In genomic region chr20:35238746-35239145, GRCh38 we compare ENCODE assay signal across 33 cellular contexts. TPM values are rescaled to one million over a fixed set of nuclear protein-coding genes. Genes with fewer than 3 reads are reported as not detected.
"Had no signal": no experiment of that assay in that cellular context is flagged by ENCODE, and none has a peak within 500 bp of the region (broad histone marks: within the 10 kb centered on the region; RNA-seq: fewer than 3 reads in every experiment).

No MANE protein-coding gene starts in this region.

- H3K36me3 Mint-ChIP-seq: neural progenitor cell had no signal

- H3K4me1 Mint-ChIP-seq: nephron progenitor cell had no signal

- H3K9me3 ChIP-seq: left lung, lower lobe of right lung, ovary, right atrium auricular region, right lobe of liver, suprapubic skin, thoracic aorta, tibial artery, upper lobe of right lung, uterus had no signal

- H3K27ac ChIP-seq: lower lobe of right lung, neural progenitor cell, ovary, right atrium auricular region, right lobe of liver, suprapubic skin, thoracic aorta, tibial artery, upper lobe of right lung, uterus had no signal

- H3K4me3 Mint-ChIP-seq: naive thymus-derived CD8-positive, alpha-beta T cell; nephron progenitor cell; neural progenitor cell; stimulated activated naive CD8-positive, alpha-beta T cell treated with anti-CD3 and anti-CD28 coated beads, Interleukin-15, Interleukin-2, amounts not matched to agents 100 ng/mL and 50 ng/mL, for 24 hours had no signal

- H3K4me1 ChIP-seq: lower lobe of right lung, neural progenitor cell, right atrium auricular region, right lobe of liver, suprapubic skin, tibial artery, upper lobe of right lung, uterus had no signal

- FAIRE-seq: islet of Langerhans, kidney had no signal

- H3K27me3 ChIP-seq: left lung, neural progenitor cell, ovary, right atrium auricular region, right lobe of liver, suprapubic skin, tibial artery, upper lobe of right lung, uterus had no signal

- H3K9me3 Mint-ChIP-seq: immature natural killer cell; naive thymus-derived CD8-positive, alpha-beta T cell; neural progenitor cell; stimulated activated naive CD8-positive, alpha-beta T cell treated with anti-CD3 and anti-CD28 coated beads, Interleukin-15, Interleukin-2, amounts not matched to agents 100 ng/mL and 50 ng/mL, for 24 hours had no signal

- H3K27ac Mint-ChIP-seq: naive thymus-derived CD8-positive, alpha-beta T cell; nephron progenitor cell; neural progenitor cell; progenitor cell of endocrine pancreas; stimulated activated naive CD8-positive, alpha-beta T cell treated with anti-CD3 and anti-CD28 coated beads, Interleukin-15, Interleukin-2, amounts not matched to agents 100 ng/mL and 50 ng/mL, for 24 hours had no signal

- H3K4me3 ChIP-seq: left lung, lower lobe of right lung, neural progenitor cell, ovary, right atrium auricular region, right lobe of liver, smooth muscle cell, suprapubic skin, thoracic aorta, tibial artery, upper lobe of right lung, uterus had no signal

- H3K9ac ChIP-seq: neural progenitor cell had no signal

- H3K36me3 ChIP-seq: neural progenitor cell, ovary, right atrium auricular region, right lobe of liver, suprapubic skin, thoracic aorta, uterus had no signal

- ATAC-seq: left colon; left lung; lower lobe of right lung; naive thymus-derived CD8-positive, alpha-beta T cell; right lobe of liver; upper lobe of right lung had no signal

- H2AFZ ChIP-seq: neural progenitor cell had no signal

- DNase-seq: hypothalamus; kidney; left colon; left lung; lower lobe of right lung; mammary epithelial cell; mesenchymal stem cell; naive thymus-derived CD8-positive, alpha-beta T cell; nephron progenitor cell; ovary; right lobe of liver; stimulated activated CD4-positive, alpha-beta T cell treated with anti-CD3 and anti-CD28 coated beads, Interleukin-1b, Interleukin-23, amount 100 ng/mL, for 48 hours; stimulated activated CD4-positive, alpha-beta T cell treated with anti-CD3 and anti-CD28 coated beads, Interleukin-4, amount 100 ng/mL, for 1 hour; stimulated activated naive CD4-positive, alpha-beta T cell; tibial artery; trophoblast cell; upper lobe of right lung; uterus had no signal

- H3K4me2 ChIP-seq: neural progenitor cell, smooth muscle cell had no signal

RNA-seq across cellular contexts. Expression of gene MMP24, which starts 12.3 kb away (rescaled TPM):
- total RNA-seq: naive thymus-derived CD8-positive, alpha-beta T cell had no signal

RNA-seq across cellular contexts. Expression of gene FAM83C, which starts 53.5 kb away (rescaled TPM):
- total RNA-seq: kidney; left lung; lower lobe of right lung; mammary epithelial cell; mucosa of gallbladder; naive thymus-derived CD8-positive, alpha-beta T cell; ovary; progenitor cell of endocrine pancreas; pulmonary artery endothelial cell; renal cortical epithelial cell; right atrium auricular region; right lobe of liver; skeletal muscle tissue; subcutaneous adipose tissue; thoracic aorta; upper lobe of right lung; uterus had no signal
- polyA plus RNA-seq: immature natural killer cell; liver; mammary epithelial cell; naive thymus-derived CD8-positive, alpha-beta T cell; ovary; smooth muscle cell had no signal
